ENCODE assay signal across 8 cellular contexts in genomic region chr17:38883592-38884526, GRCh38. TPM values are rescaled to one million over a fixed set of nuclear protein-coding genes. Genes with fewer than 3 reads are reported as not detected.
A peak's percentile ranks its signal among the peaks of the same experiment; 100 is the strongest.
DNase-seq lines count a peak whose midpoint lies in the region; ATAC-seq, FAIRE-seq and TF ChIP-seq lines count a peak whose summit lies in the region.

No MANE protein-coding gene starts in this region.

- H2AFZ ChIP-seq in PC-9 = no peak overlapping the region

- H3K4me1 Mint-ChIP-seq in naive B cell = peaks cover 57 to 72% (median 58%) of the 10 kb centered on the region in 3 donors

- H3K36me3 Mint-ChIP-seq in naive B cell = peaks cover 0 to 8% of the 10 kb centered on the region in 2 donors

- peak; percentile 72 for DNase-seq in CD1c-positive myeloid dendritic cell (ENCODE audit: extremely low spot score)
- no peak for DNase-seq in PC-9
- DNase-seq in naive B cell = no peak
- DNase-seq in H54 (ENCODE audit: insufficient read length, low spot score) = no peak
- DNase-seq in ureter (ENCODE audit: low spot score) = no peak
- no peak for DNase-seq in NCI-H1694 (lab: John Stamatoyannopoulos, UW)
- no peak for DNase-seq in A172 (ENCODE audit: low spot score)

- H3K9me3 Mint-ChIP-seq in naive B cell = no peaks in the 10 kb centered on the region

- ATAC-seq in naive B cell (ENCODE audit: low read depth in 2 of 2) = peak; percentile 40 to 83

- no peak for TF ChIP-seq CTCF in PC-9 (conservative IDR thresholded peaks at IDR 0.05)

- CTCF ChIA-PET in PC-9 (lab: Charles Lee) = interaction anchor here (0.7 kb wide), 1 partner anchor 118 kb away, joined by 5 read pairs; no protein-coding TSS in a partner anchor

- peaks cover 90% of the 10 kb centered on the region for H3K79me2 ChIP-seq in PC-9 (ENCODE audit: low read depth)

- intact Hi-C loops in PC-9 (cut with micrococcal nuclease; ENCODE audit: unreplicated experiment) = no loop called here

- no peak overlapping the region for H3K27ac ChIP-seq in PC-9
- H3K27ac ChIP-seq in duodenal mucosa (ENCODE audit: low read depth, low read length) = no peak overlapping the region

- H3K4me1 ChIP-seq in PC-9 (replicated peaks; ENCODE audit: insufficient read depth) = peaks cover 52% of the 10 kb centered on the region
- H3K4me1 ChIP-seq in duodenal mucosa (ENCODE audit: control insufficient read depth in 1 of 2, insufficient read depth in 2 of 2, low read length in 2 of 2) = peaks cover 82 to 85% of the 10 kb centered on the region in 2 donors

- H3K27me3 Mint-ChIP-seq in naive B cell = no peaks in the 10 kb centered on the region

- peaks cover 79% of the 10 kb centered on the region for H4K20me1 ChIP-seq in PC-9 (ENCODE audit: insufficient read depth)

- H3K4me3 ChIP-seq in PC-9 (no peak overlapping the region), duodenal mucosa (ENCODE audit: low read depth in 1 of 2, low read length in 2 of 2) (peak overlapping the region; percentile 32 to 38)

- no peak for TF ChIP-seq POLR2A in H54 (IDR thresholded peaks at IDR 0.05; ENCODE audit: low read depth, low read length)

- H3K9me2 ChIP-seq in PC-9 (ENCODE audit: insufficient read depth) = no peaks in the 10 kb centered on the region

- no peak for FAIRE-seq in H54 (lab: Jason Lieb, UNC)

- H3K9ac ChIP-seq in duodenal mucosa (ENCODE audit: low read depth in 1 of 2, low read length in 2 of 2) = peak overlapping the region in 1 of 2 donors; percentile 19

- peak overlapping the region; percentile 21; the same call in 1 of the 2 replicates for H3K4me2 ChIP-seq in PC-9

- H3K27me3 ChIP-seq in PC-9 (ENCODE audit: insufficient read depth, low read depth) (no peaks in the 10 kb centered on the region), duodenal mucosa (ENCODE audit: control insufficient read depth in 1 of 2, insufficient read depth in 2 of 2, low read length in 2 of 2) (no peaks in the 10 kb centered on the region)

- H3K36me3 ChIP-seq in PC-9 (ENCODE audit: low read depth) = peaks cover 41% of the 10 kb centered on the region
- peaks cover 22 to 50% of the 10 kb centered on the region in 2 donors for H3K36me3 ChIP-seq in duodenal mucosa (ENCODE audit: control insufficient read depth in 1 of 2, insufficient read depth in 2 of 2, low read length in 2 of 2)

- H3K9me3 ChIP-seq in PC-9 (ENCODE audit: insufficient read depth, low read depth) (no peaks in the 10 kb centered on the region), duodenal mucosa (ENCODE audit: control insufficient read depth in 1 of 2, low read length in 2 of 2) (no peaks in the 10 kb centered on the region)

- BruUV-seq in PC-9 (replicated peaks; lab: Mats Ljungman, UMichigan) = no TSS peak

- H3F3A ChIP-seq in PC-9 (ENCODE audit: insufficient read depth, low read depth) = peaks cover 59% of the 10 kb centered on the region

- POLR2A ChIA-PET in PC-9 (lab: Charles Lee; ENCODE audit: unreplicated experiment) = interaction anchor here (0.7 kb wide), 1 partner anchor 52 kb away, joined by 10 read pairs; no protein-coding TSS in a partner anchor

- peak overlapping the region; percentile 9 to 94 (median 90) for H3K27ac Mint-ChIP-seq in naive B cell

- peak overlapping the region in 7 of 8 donors; percentile 33 to 89 (median 69) for H3K4me3 Mint-ChIP-seq in naive B cell

RNA-seq across cellular contexts. Expression of gene LASP1, which starts 14.0 kb away (rescaled TPM):
- 220 and 309 TPM in 2 replicates for total RNA-seq in PC-9 (2021)
- 10 to 100 TPM; 28.4 to 47.4 (median 41.8) TPM for polyA plus RNA-seq in naive B cell (ENCODE audit: low read depth in 6 of 6)
- total RNA-seq in ureter = 126 TPM
- total RNA-seq in A172 (2014; rRNA removed; shearing (Covaris generic)) = 248 and 270 TPM in 2 replicates

RNA-seq across cellular contexts. Expression of gene RPL23, which starts 30.3 kb away (rescaled TPM):
- total RNA-seq in PC-9 (2021) (1,146 and 1,262 TPM in 2 replicates), ureter (1,659 TPM)
- 1,000 to 10,000 TPM in 5 of 6 donors, 100 to 1,000 TPM in 1; 798 to 1,720 (median 1,485) TPM for polyA plus RNA-seq in naive B cell (ENCODE audit: low read depth in 6 of 6)
- total RNA-seq in A172 (2014; rRNA removed; shearing (Covaris generic)) = 1,400 and 1,966 TPM in 2 replicates

RNA-seq across cellular contexts. Expression of gene CWC25, which starts 58.7 kb away (rescaled TPM):
- 13.7 and 13.9 TPM in 2 replicates for total RNA-seq in PC-9 (2021)
- polyA plus RNA-seq in naive B cell (ENCODE audit: low read depth in 6 of 6) = 10 to 100 TPM in 4 of 6 donors, 1 to 10 TPM in 2; 9.2 to 13.4 (median 11.5) TPM
- 29.0 TPM for total RNA-seq in ureter
- 15.8 and 16.1 TPM in 2 replicates for total RNA-seq in A172 (2014; rRNA removed; shearing (Covaris generic))
